Comparison of ENCODE assay signal across 10 cellular contexts in the genomic region with DNA sequence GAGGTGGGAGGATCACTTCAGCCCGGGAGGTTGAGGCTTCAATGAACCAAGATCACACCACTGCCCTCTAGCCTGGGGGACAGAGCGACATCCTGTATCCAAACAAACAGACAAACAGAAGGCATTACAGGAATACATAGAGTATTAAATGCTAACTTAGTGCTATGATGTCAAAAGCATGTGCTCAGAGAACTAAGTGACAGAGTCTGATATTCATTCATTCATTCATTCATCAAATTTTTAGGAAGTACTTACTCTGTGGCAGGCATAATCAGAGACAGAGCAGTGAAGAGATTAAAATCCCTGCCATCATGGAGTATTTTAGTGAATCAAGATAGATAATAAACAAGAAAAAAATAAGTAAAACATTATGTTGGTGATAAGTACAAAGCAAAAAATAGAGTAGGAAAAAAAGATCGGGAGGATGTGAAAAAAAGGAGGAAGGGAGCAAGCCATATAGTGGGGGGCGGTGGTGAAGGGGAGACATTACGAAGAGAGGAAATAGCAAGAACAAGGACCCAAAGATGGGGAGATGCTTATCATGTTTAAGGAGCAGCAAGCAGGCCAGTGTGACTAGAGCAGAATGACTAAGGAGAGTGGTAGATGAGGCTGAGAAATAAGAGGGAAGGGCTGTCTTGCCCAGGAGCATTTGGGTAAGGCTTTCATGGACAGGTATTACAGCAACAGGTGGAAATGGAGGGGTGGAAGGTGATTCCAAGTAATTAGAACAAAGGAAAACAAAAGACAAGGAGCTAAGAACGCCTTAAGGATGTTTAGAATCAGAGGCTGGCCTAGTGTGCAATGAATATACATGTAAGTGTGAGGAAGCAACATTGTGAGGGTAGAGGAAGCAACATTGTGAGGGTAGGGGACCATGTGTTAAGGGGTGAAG. TPM values are rescaled to one million over a fixed set of nuclear protein-coding genes. Genes with fewer than 3 reads are reported as not detected.
A peak's percentile ranks its signal among the peaks of the same experiment; 100 is the strongest.
DNase-seq lines count a peak whose midpoint lies in the region; ATAC-seq, FAIRE-seq and TF ChIP-seq lines count a peak whose summit lies in the region.
"Had no signal": no experiment of that assay in that cellular context is flagged by ENCODE, and none has a peak within 500 bp of the region (broad histone marks: within the 10 kb centered on the region; RNA-seq: fewer than 3 reads in every experiment).

No MANE protein-coding gene starts in this region.

- H3K36me3 ChIP-seq in astrocyte (ENCODE audit: insufficient read depth, low read length), result peaks cover 6% of the 10 kb centered on the region
- H3K36me3 ChIP-seq in kidney (ENCODE audit: control insufficient read depth in 1 of 2, insufficient read depth in 2 of 2, low read length in 2 of 2), result no peaks in the 10 kb centered on the region

- peaks cover 81% of the 10 kb centered on the region for H3K79me2 ChIP-seq in astrocyte (ENCODE audit: insufficient read depth, low read length)

- H3K4me2 ChIP-seq in astrocyte (ENCODE audit: low read length), result peak overlapping the region; percentile 94

- H3K9ac ChIP-seq in astrocyte (ENCODE audit: low read length) (peak overlapping the region; percentile 96), kidney (ENCODE audit: low read length in 2 of 2) (no peak overlapping the region)

- H3K27ac Mint-ChIP-seq in activated naive CD4-positive, alpha-beta T cell treated with anti-CD3 and anti-CD28 coated beads, Interleukin-2, amount 50 U/mL, for 24 hours, result peak overlapping the region; percentile 24
- H3K27ac Mint-ChIP-seq in astrocyte (ENCODE audit: unreplicated experiment), result peak overlapping the region; percentile 16
- H3K27ac Mint-ChIP-seq in type B pancreatic cell, result peak overlapping the region; percentile 52
- H3K27ac Mint-ChIP-seq: activated naive CD4-positive, alpha-beta T cell treated with anti-CD3 and anti-CD28 coated beads for 36 hours had no signal

- peak overlapping the region; percentile 94 for H3K4me3 Mint-ChIP-seq in activated naive CD4-positive, alpha-beta T cell treated with anti-CD3 and anti-CD28 coated beads, Interleukin-2, amount 50 U/mL, for 24 hours
- H3K4me3 Mint-ChIP-seq in astrocyte (ENCODE audit: unreplicated experiment), result peak overlapping the region; percentile 96
- H3K4me3 Mint-ChIP-seq in type B pancreatic cell, result peak overlapping the region; percentile 96
- H3K4me3 Mint-ChIP-seq: activated naive CD4-positive, alpha-beta T cell treated with anti-CD3 and anti-CD28 coated beads for 36 hours had no signal

- TF ChIP-seq CTCF in astrocyte (IDR thresholded peaks at IDR 0.05; ENCODE audit: insufficient read depth, low read depth, low read length) (no peak), kidney (IDR thresholded peaks at IDR 0.05; ENCODE audit: borderline replicate concordance, extremely low read depth, insufficient read depth) (no peak), type B pancreatic cell (conservative IDR thresholded peaks at IDR 0.05) (no peak)

- no peak for ATAC-seq in GM21717 (IDR thresholded peaks at IDR 0.05; ENCODE audit: unreplicated experiment)

- H3K36me3 Mint-ChIP-seq in activated naive CD4-positive, alpha-beta T cell treated with anti-CD3 and anti-CD28 coated beads, Interleukin-2, amount 50 U/mL, for 24 hours, result peaks cover 7% of the 10 kb centered on the region
- H3K36me3 Mint-ChIP-seq in astrocyte (ENCODE audit: low read depth, unreplicated experiment) (peaks cover 2% of the 10 kb centered on the region), type B pancreatic cell (peaks cover 10% of the 10 kb centered on the region)

- FAIRE-seq in astrocyte (lab: Jason Lieb, UNC), result no peak
- FAIRE-seq in kidney (lab: Jason Lieb, UNC), result no peak
- FAIRE-seq: D721Med had no signal

- H3K4me3 ChIP-seq in astrocyte (ENCODE audit: insufficient read depth, low read depth, low read length) (peak overlapping the region; percentile 94), kidney (ENCODE audit: low read length in 2 of 2) (peak overlapping the region; percentile 21 to 79)

- peaks cover 68% of the 10 kb centered on the region for H3K4me1 Mint-ChIP-seq in activated naive CD4-positive, alpha-beta T cell treated with anti-CD3 and anti-CD28 coated beads, Interleukin-2, amount 50 U/mL, for 24 hours
- H3K4me1 Mint-ChIP-seq in astrocyte (ENCODE audit: low read depth, unreplicated experiment), result peaks cover 35% of the 10 kb centered on the region
- H3K4me1 Mint-ChIP-seq in type B pancreatic cell (ENCODE audit: unreplicated experiment), result peaks cover 47% of the 10 kb centered on the region

- H2AFZ ChIP-seq in astrocyte (ENCODE audit: low read depth, low read length), result no peak overlapping the region

- intact Hi-C loops in kidney (cut with DNase I), result no loop called here

- H4K20me1 ChIP-seq in astrocyte (ENCODE audit: insufficient read depth, low read length), result peaks cover 44% of the 10 kb centered on the region

- H3K27me3 Mint-ChIP-seq in activated naive CD4-positive, alpha-beta T cell treated with anti-CD3 and anti-CD28 coated beads, Interleukin-2, amount 50 U/mL, for 24 hours, result no peaks in the 10 kb centered on the region
- no peaks in the 10 kb centered on the region for H3K27me3 Mint-ChIP-seq in astrocyte (ENCODE audit: low read depth, unreplicated experiment)
- H3K27me3 Mint-ChIP-seq in type B pancreatic cell, result no peaks in the 10 kb centered on the region

- no peaks in the 10 kb centered on the region for H3K27me3 ChIP-seq in astrocyte (ENCODE audit: insufficient read depth, low read length)

- H3K27ac ChIP-seq in astrocyte (ENCODE audit: low read depth, low read length), result peak overlapping the region; percentile 94
- H3K27ac ChIP-seq in kidney (ENCODE audit: low read depth in 2 of 2, low read length in 2 of 2), result no peak overlapping the region

- H3K9me3 Mint-ChIP-seq in activated naive CD4-positive, alpha-beta T cell treated with anti-CD3 and anti-CD28 coated beads, Interleukin-2, amount 50 U/mL, for 24 hours, result no peaks in the 10 kb centered on the region
- H3K9me3 Mint-ChIP-seq in astrocyte (ENCODE audit: unreplicated experiment), result no peaks in the 10 kb centered on the region
- H3K9me3 Mint-ChIP-seq in type B pancreatic cell, result no peaks in the 10 kb centered on the region
- H3K9me3 Mint-ChIP-seq: activated naive CD4-positive, alpha-beta T cell treated with anti-CD3 and anti-CD28 coated beads for 36 hours had no signal

- H3K4me1 ChIP-seq in astrocyte (ENCODE audit: insufficient read depth, low read length) (peaks cover 38% of the 10 kb centered on the region), kidney (ENCODE audit: control insufficient read depth in 1 of 2, insufficient read depth in 1 of 2, low read depth in 1 of 2, low read length in 2 of 2) (peaks cover 10% of the 10 kb centered on the region in 2 donors)

- DNase-seq in activated naive CD4-positive, alpha-beta T cell treated with anti-CD3 and anti-CD28 coated beads, Interleukin-2, amount 50 U/mL, for 16 hours, result no peak
- peak; percentile 44 for DNase-seq in astrocyte (ENCODE audit: low read depth)
- DNase-seq in kidney, result no peak
- DNase-seq in type B pancreatic cell (ENCODE audit: extremely low spot score, unreplicated experiment), result no peak
- DNase-seq in NCI-H2029 treated with DMSO at 0.1 percent for 48 hours (lab: John Stamatoyannopoulos, UW), result no peak
- DNase-seq in NCI-H187 treated with DMSO at 0.1 percent for 48 hours (lab: John Stamatoyannopoulos, UW), result no peak
- DNase-seq: activated naive CD4-positive, alpha-beta T cell treated with anti-CD3 and anti-CD28 coated beads for 36 hours had no signal

- H3K9me3 ChIP-seq in astrocyte (ENCODE audit: insufficient read depth, low read depth, low read length) (no peaks in the 10 kb centered on the region), kidney (ENCODE audit: control insufficient read depth in 1 of 2, low read length in 2 of 2) (no peaks in the 10 kb centered on the region)

RNA-seq across cellular contexts. Expression of gene MAP4K5, which starts 2.8 kb away (rescaled TPM):
- 79.5 and 93.1 TPM in 2 replicates for total RNA-seq in astrocyte
- total RNA-seq in kidney, result 47.8 TPM
- polyA plus RNA-seq in kidney (ENCODE audit: insufficient read depth, low read depth, low replicate concordance), result 9.4 TPM
- total RNA-seq in type B pancreatic cell (ENCODE audit: low replicate concordance), result 48.2 and 58.4 TPM in 2 replicates

RNA-seq across cellular contexts. Expression of gene ATL1, which starts 30.4 kb away (rescaled TPM):
- total RNA-seq in astrocyte (15.8 and 17.9 TPM in 2 replicates), kidney (5.9 TPM), type B pancreatic cell (ENCODE audit: low replicate concordance) (5.7 and 7.3 TPM in 2 replicates)
- 4.0 TPM for polyA plus RNA-seq in kidney (ENCODE audit: insufficient read depth, low read depth, low replicate concordance)
